Comparison of ENCODE assay signal across 1 cellular context in genomic region chr11:33040127-33040861, GRCh38.
TF ChIP-seq lines count a peak whose summit lies in the region.

No MANE protein-coding gene starts in this region.

TF ChIP-seq in HEK293, 187 proteins besides CTCF, POLR2A, EP300 and RAD21 (continued from another document):
- TF ChIP-seq, protein P1, sequence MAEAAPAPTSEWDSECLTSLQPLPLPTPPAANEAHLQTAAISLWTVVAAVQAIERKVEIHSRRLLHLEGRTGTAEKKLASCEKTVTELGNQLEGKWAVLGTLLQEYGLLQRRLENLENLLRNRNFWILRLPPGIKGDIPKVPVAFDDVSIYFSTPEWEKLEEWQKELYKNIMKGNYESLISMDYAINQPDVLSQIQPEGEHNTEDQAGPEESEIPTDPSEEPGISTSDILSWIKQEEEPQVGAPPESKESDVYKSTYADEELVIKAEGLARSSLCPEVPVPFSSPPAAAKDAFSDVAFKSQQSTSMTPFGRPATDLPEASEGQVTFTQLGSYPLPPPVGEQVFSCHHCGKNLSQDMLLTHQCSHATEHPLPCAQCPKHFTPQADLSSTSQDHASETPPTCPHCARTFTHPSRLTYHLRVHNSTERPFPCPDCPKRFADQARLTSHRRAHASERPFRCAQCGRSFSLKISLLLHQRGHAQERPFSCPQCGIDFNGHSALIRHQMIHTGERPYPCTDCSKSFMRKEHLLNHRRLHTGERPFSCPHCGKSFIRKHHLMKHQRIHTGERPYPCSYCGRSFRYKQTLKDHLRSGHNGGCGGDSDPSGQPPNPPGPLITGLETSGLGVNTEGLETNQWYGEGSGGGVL (tag by site-specific recombination; IDR thresholded peaks at IDR 0.05) = peak; percentile 69
- TF ChIP-seq ZSCAN30 (tag by site-specific recombination; IDR thresholded peaks at IDR 0.05) = 0 out of 2 replicates have a peak, but pooled peaks have one; percentile 14
- no peak for TF ChIP-seq TCF7L2 (IDR thresholded peaks at IDR 0.05; ENCODE audit: borderline replicate concordance, low read depth, low read length)
- TF ChIP-seq, protein P2, sequence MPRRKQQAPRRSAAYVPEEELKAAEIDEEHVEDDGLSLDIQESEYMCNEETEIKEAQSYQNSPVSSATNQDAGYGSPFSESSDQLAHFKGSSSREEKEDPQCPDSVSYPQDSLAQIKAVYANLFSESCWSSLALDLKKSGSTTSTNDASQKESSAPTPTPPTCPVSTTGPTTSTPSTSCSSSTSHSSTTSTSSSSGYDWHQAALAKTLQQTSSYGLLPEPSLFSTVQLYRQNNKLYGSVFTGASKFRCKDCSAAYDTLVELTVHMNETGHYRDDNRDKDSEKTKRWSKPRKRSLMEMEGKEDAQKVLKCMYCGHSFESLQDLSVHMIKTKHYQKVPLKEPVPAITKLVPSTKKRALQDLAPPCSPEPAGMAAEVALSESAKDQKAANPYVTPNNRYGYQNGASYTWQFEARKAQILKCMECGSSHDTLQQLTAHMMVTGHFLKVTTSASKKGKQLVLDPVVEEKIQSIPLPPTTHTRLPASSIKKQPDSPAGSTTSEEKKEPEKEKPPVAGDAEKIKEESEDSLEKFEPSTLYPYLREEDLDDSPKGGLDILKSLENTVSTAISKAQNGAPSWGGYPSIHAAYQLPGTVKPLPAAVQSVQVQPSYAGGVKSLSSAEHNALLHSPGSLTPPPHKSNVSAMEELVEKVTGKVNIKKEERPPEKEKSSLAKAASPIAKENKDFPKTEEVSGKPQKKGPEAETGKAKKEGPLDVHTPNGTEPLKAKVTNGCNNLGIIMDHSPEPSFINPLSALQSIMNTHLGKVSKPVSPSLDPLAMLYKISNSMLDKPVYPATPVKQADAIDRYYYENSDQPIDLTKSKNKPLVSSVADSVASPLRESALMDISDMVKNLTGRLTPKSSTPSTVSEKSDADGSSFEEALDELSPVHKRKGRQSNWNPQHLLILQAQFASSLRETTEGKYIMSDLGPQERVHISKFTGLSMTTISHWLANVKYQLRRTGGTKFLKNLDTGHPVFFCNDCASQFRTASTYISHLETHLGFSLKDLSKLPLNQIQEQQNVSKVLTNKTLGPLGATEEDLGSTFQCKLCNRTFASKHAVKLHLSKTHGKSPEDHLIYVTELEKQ (tag by site-specific recombination; IDR thresholded peaks at IDR 0.05; ENCODE audit: borderline replicate concordance) = no peak
- TF ChIP-seq PATZ1 (tag by site-specific recombination; IDR thresholded peaks at IDR 0.05) = 0 out of 2 replicates have a peak, but pooled peaks have one; percentile 1
- no peak for TF ChIP-seq ZNF2 (tag by site-specific recombination; IDR thresholded peaks at IDR 0.05)
- no peak for TF ChIP-seq ZNF169 (tag by site-specific recombination; IDR thresholded peaks at IDR 0.05)
- 0 out of 2 replicates have a peak, but pooled peaks have one; percentile 10 for TF ChIP-seq PRDM1 (tag by site-specific recombination; IDR thresholded peaks at IDR 0.05)
- TF ChIP-seq ZNF341 (tag by site-specific recombination; IDR thresholded peaks at IDR 0.05; ENCODE audit: low read depth) = peak; percentile 95
- peak; percentile 64; the same call in 1 of the 2 replicates for TF ChIP-seq PRDM10 (tag by site-specific recombination; IDR thresholded peaks at IDR 0.05)
- no peak for TF ChIP-seq SETDB1 (IDR thresholded peaks at IDR 0.05; ENCODE audit: insufficient read length, low read length)
